ENCODE assay signal across 23 cellular contexts in genomic region chr5:143694357-143694756, GRCh38.
DNase-seq lines count a peak whose midpoint lies in the region; ATAC-seq and TF ChIP-seq lines count a peak whose summit lies in the region.
"Had no signal": no experiment of that assay in that cellular context is flagged by ENCODE, and none has a peak within 500 bp of the region (broad histone marks: within the 10 kb centered on the region; RNA-seq: fewer than 3 reads in every experiment).

No MANE protein-coding gene starts in this region.

- peak overlapping the region; percentile 16 for H3K4me3 Mint-ChIP-seq in central memory CD8-positive, alpha-beta T cell

- H3K4me1 Mint-ChIP-seq in central memory CD8-positive, alpha-beta T cell = peaks cover 35% of the 10 kb centered on the region

- H3K4me1 ChIP-seq in DND-41 (ENCODE audit: insufficient read depth, low read length) = peaks cover 55% of the 10 kb centered on the region
- peaks cover 89% of the 10 kb centered on the region for H3K4me1 ChIP-seq in OCI-LY1 (ENCODE audit: insufficient read depth, low read length, severe bottlenecking)
- H3K4me1 ChIP-seq in parathyroid adenoma = peaks cover 14% of the 10 kb centered on the region
- H3K4me1 ChIP-seq: breast epithelium, tibial nerve had no signal

- peaks cover 6% of the 10 kb centered on the region for H3K9me3 Mint-ChIP-seq in central memory CD8-positive, alpha-beta T cell

- DNase-seq in DND-41 = no peak
- no peak for DNase-seq in central memory CD8-positive, alpha-beta T cell (ENCODE audit: low spot score in 2 of 2)
- no peak for DNase-seq in stimulated activated naive CD8-positive, alpha-beta T cell treated with anti-CD3 and anti-CD28 coated beads, Interleukin-15, Interleukin-2, amounts not matched to agents 100 U/mL and 50 U/mL, for 24 hours
- no peak for DNase-seq in activated naive CD4-positive, alpha-beta T cell (lab: John Stamatoyannopoulos, UW)
- DNase-seq: activated CD4-positive, alpha-beta T cell treated with anti-CD3 and anti-CD28 coated beads, Interleukin-2, amount 50 U/mL, for 48 hours; activated effector memory CD4-positive, alpha-beta T cell treated with anti-CD3 and anti-CD28 coated beads, Interleukin-2, amount 50 U/mL, for 16 hours; amniotic stem cell; effector CD4-positive, alpha-beta T cell; glutamatergic neuron; GOT3; Kasumi-1; midbrain; NCI-H1694 treated with DMSO at 0.1 percent for 48 hours; NCI-H2171; NCI-H510A treated with DMSO at 0.1 percent for 48 hours had no signal

- H3K27me3 Mint-ChIP-seq in central memory CD8-positive, alpha-beta T cell = no peaks in the 10 kb centered on the region

- H3K4me3 ChIP-seq in DND-41 (ENCODE audit: low read depth in 1 of 2, low read length in 2 of 2) (no peak overlapping the region), OCI-LY1 (ENCODE audit: low read depth, low read length, poor library complexity, severe bottlenecking) (peak overlapping the region; percentile 26), parathyroid adenoma (ENCODE audit: low read depth, low read length) (no peak overlapping the region)
- H3K4me3 ChIP-seq: breast epithelium, tibial nerve had no signal

- H3K4me2 ChIP-seq in DND-41 (ENCODE audit: insufficient read depth, low read length) (no peak overlapping the region), OCI-LY1 (ENCODE audit: low read length) (peak overlapping the region; percentile 55), parathyroid adenoma (ENCODE audit: low read length) (peak overlapping the region; percentile 13)

- H3K79me2 ChIP-seq in DND-41 (ENCODE audit: insufficient read depth, low read length) (no peaks in the 10 kb centered on the region), OCI-LY1 (ENCODE audit: insufficient read depth, low read length) (no peaks in the 10 kb centered on the region), parathyroid adenoma (no peaks in the 10 kb centered on the region)

- H2AFZ ChIP-seq in DND-41 (ENCODE audit: low read depth, low read length) = no peak overlapping the region
- no peak overlapping the region for H2AFZ ChIP-seq in OCI-LY1 (ENCODE audit: low read length)
- H2AFZ ChIP-seq in parathyroid adenoma = no peak overlapping the region

- no peaks in the 10 kb centered on the region for H3F3A ChIP-seq in OCI-LY1 (ENCODE audit: insufficient read depth, low read length)

- TF ChIP-seq CTCF in DND-41 (IDR thresholded peaks at IDR 0.05; ENCODE audit: borderline replicate concordance, extremely low read depth, low read length, poor library complexity, severe bottlenecking) = no peak
- no peak for TF ChIP-seq CTCF in OCI-LY1 (IDR thresholded peaks at IDR 0.05; ENCODE audit: low read length)
- TF ChIP-seq CTCF in parathyroid adenoma (IDR thresholded peaks at IDR 0.05) = no peak

- no peaks in the 10 kb centered on the region for H3K36me3 ChIP-seq in DND-41 (ENCODE audit: insufficient read depth, low read length)
- no peaks in the 10 kb centered on the region for H3K36me3 ChIP-seq in OCI-LY1 (ENCODE audit: insufficient read depth, low read length)
- H3K36me3 ChIP-seq in parathyroid adenoma (ENCODE audit: control insufficient read depth, insufficient read depth, low read length) = no peaks in the 10 kb centered on the region
- H3K36me3 ChIP-seq: breast epithelium, tibial nerve had no signal

- no peaks in the 10 kb centered on the region for H3K9me2 ChIP-seq in OCI-LY1 (ENCODE audit: low read depth, low read length)

- no peaks in the 10 kb centered on the region for H4K20me1 ChIP-seq in DND-41 (ENCODE audit: insufficient read depth, low read length)
- H4K20me1 ChIP-seq in OCI-LY1 (ENCODE audit: insufficient read depth, low read length) = no peaks in the 10 kb centered on the region

- H3K27me3 ChIP-seq in DND-41 (ENCODE audit: insufficient read depth, low read length, poor library complexity) (no peaks in the 10 kb centered on the region), OCI-LY1 (ENCODE audit: insufficient read depth, low read length) (no peaks in the 10 kb centered on the region), parathyroid adenoma (ENCODE audit: control insufficient read depth, insufficient read depth, low read length) (no peaks in the 10 kb centered on the region)
- H3K27me3 ChIP-seq: breast epithelium, tibial nerve had no signal

- peak overlapping the region; percentile 67 for H3K27ac Mint-ChIP-seq in central memory CD8-positive, alpha-beta T cell (ENCODE audit: low read depth)

- H3K9ac ChIP-seq in DND-41 (ENCODE audit: low read depth, low read length) (no peak overlapping the region), OCI-LY1 (ENCODE audit: low read length) (peak overlapping the region; percentile 44), parathyroid adenoma (no peak overlapping the region)

- ATAC-seq in DND-41 (ENCODE audit: insufficient read depth, low read depth) (no peak), HG03196 (IDR thresholded peaks at IDR 0.05; ENCODE audit: unreplicated experiment) (no peak)
- ATAC-seq in central memory CD8-positive, alpha-beta T cell (replicated peaks; ENCODE audit: extremely low read depth, poor library complexity, severe bottlenecking) = no peak
- ATAC-seq in stimulated activated naive CD8-positive, alpha-beta T cell treated with anti-CD3 and anti-CD28 coated beads, Interleukin-15, Interleukin-2, amounts not matched to agents 100 U/mL and 50 U/mL, for 24 hours = no peak
- ATAC-seq: naive thymus-derived CD8-positive, alpha-beta T cell had no signal

- H3K27ac ChIP-seq in DND-41 (ENCODE audit: low read length) (peak overlapping the region; percentile 63), OCI-LY1 (ENCODE audit: low read depth, low read length, poor library complexity, severe bottlenecking) (peak overlapping the region; percentile 96), parathyroid adenoma (no peak overlapping the region)
- H3K27ac ChIP-seq: breast epithelium, epithelial cell of prostate, HL-60, tibial nerve had no signal

- H3K36me3 Mint-ChIP-seq in central memory CD8-positive, alpha-beta T cell (ENCODE audit: insufficient read depth) = peaks cover 3% of the 10 kb centered on the region

- H3K9me3 ChIP-seq in DND-41 (ENCODE audit: insufficient read depth, low read length, severe bottlenecking) (peaks cover 1% of the 10 kb centered on the region), OCI-LY1 (ENCODE audit: low read length) (peaks cover 12% of the 10 kb centered on the region), parathyroid adenoma (ENCODE audit: control insufficient read depth, low read length) (no peaks in the 10 kb centered on the region)
